In the genomic region with DNA sequence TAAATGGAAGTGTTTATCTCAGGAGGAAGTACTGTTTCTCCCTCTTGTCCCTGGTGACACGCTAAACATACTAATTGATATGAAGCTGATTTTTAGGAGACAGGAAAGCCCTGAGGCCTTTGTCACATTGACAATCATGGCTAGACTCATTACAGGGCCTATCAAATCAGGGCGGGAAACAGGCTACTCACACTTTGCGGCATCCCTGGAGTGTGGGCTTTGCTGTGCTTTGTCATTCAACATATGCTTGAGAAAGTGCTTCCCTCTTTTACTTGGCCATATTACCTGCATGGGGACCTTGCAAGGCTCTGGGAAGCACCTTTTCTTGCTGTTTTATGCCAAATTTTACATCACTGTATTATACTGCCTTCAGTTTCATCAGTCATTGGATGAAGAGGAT, we compare ENCODE assay signal across 23 cellular contexts.
A peak's percentile ranks its signal among the peaks of the same experiment; 100 is the strongest.
DNase-seq lines count a peak whose midpoint lies in the region; ATAC-seq, FAIRE-seq and TF ChIP-seq lines count a peak whose summit lies in the region.
"Had no signal": no experiment of that assay in that cellular context is flagged by ENCODE, and none has a peak within 500 bp of the region (broad histone marks: within the 10 kb centered on the region; RNA-seq: fewer than 3 reads in every experiment).

No MANE protein-coding gene starts in this region.

- H4K8ac ChIP-seq in H1 (ENCODE audit: extremely low read depth, insufficient read depth, low read length) (no peak overlapping the region), mesendoderm (ENCODE audit: low read depth, low read length) (no peak overlapping the region)

- TF ChIP-seq RAD21 in H1 (IDR thresholded peaks at IDR 0.05 in 1 of 2, conservative IDR thresholded peaks at IDR 0.05 in 1 of 2; ENCODE audit: low read depth in 2 of 2, low read length in 2 of 2): no peak

- no peaks in the 10 kb centered on the region for H3K79me1 ChIP-seq in H1 (ENCODE audit: low read depth, low read length)
- H3K79me1 ChIP-seq in mesendoderm (ENCODE audit: low read length): no peaks in the 10 kb centered on the region

- H4K20me1 ChIP-seq in GM23338 (replicated peaks; ENCODE audit: insufficient read depth): no peaks in the 10 kb centered on the region
- H4K20me1 ChIP-seq in H1 (replicated peaks in 1 of 2; ENCODE audit: control insufficient read depth in 1 of 2, insufficient read depth in 2 of 2, low read length in 2 of 2): no peaks in the 10 kb centered on the region
- H4K20me1 ChIP-seq: BLaER1 had no signal

- H3K23ac ChIP-seq in H1 (ENCODE audit: insufficient read length) (no peak overlapping the region), mesendoderm (ENCODE audit: low read length) (no peak overlapping the region)

- no peaks in the 10 kb centered on the region for H3K36me3 ChIP-seq in GM23338 (ENCODE audit: insufficient read depth)
- no peaks in the 10 kb centered on the region for H3K36me3 ChIP-seq in H1 (ENCODE audit: control insufficient read depth in 2 of 4, insufficient read depth in 4 of 4, low read length in 3 of 4)
- no peaks in the 10 kb centered on the region for H3K36me3 ChIP-seq in mesendoderm (ENCODE audit: control insufficient read depth, insufficient read depth, low read length)
- H3K36me3 ChIP-seq: BLaER1 had no signal

- peak overlapping the region; percentile 60 for H2AFZ ChIP-seq in GM23338
- peak overlapping the region; percentile 65; the same call in 1 of the 2 replicates for H2AFZ ChIP-seq in H1 (ENCODE audit: low read length)

- no peak overlapping the region for H3K14ac ChIP-seq in H1 (ENCODE audit: insufficient read length)

- 0 out of 2 replicates have a peak, but pooled peaks cover 5% of the 10 kb centered on the region for H3K9me2 ChIP-seq in GM23338 (ENCODE audit: insufficient read depth)
- H3K9me2 ChIP-seq: SK-N-SH had no signal

- peak; percentile 92 for ATAC-seq in GM23338
- ATAC-seq in activated T-helper 17 cell treated with anti-CD3 and anti-CD28 coated beads, Interleukin-2, amount 50 U/mL, for 72 hours (replicated peaks): no peak

- peak; percentile 50 for DNase-seq in GM23338 (ENCODE audit: low spot score)
- peak; percentile 30 for DNase-seq in NCI-H1417 treated with DMSO at 0.1 percent for 48 hours (lab: John Stamatoyannopoulos, UW)
- DNase-seq in H1 (ENCODE audit: low read depth in 1 of 2, low spot score in 2 of 2): no peak
- DNase-seq in mesendoderm: peak; percentile 59
- DNase-seq in frontal cortex (ENCODE audit: low spot score in 2 of 2): no peak
- no peak for DNase-seq in NCI-H2171 treated with DMSO at 0.1 percent for 48 hours (lab: John Stamatoyannopoulos, UW)
- DNase-seq: Calu3; CD4-positive, alpha-beta memory T cell; DMS53; NCI-H1436 treated with DMSO at 0.1 percent for 48 hours; NCI-H2081 treated with DMSO at 0.1 percent for 48 hours; NCI-H345; NCI-H526; NK-92 treated with Interleukin-12 subunit alpha and Interleukin-12 subunit beta, amount 100 ng/mL, for 24 hours; Right ventricle myocardium superior; SK-N-SH had no signal

- H3K79me2 ChIP-seq in GM23338 (replicated peaks; ENCODE audit: insufficient read depth) (no peaks in the 10 kb centered on the region), H1 (ENCODE audit: control insufficient read depth in 1 of 2, insufficient read depth in 2 of 2, low read length in 2 of 2) (no peaks in the 10 kb centered on the region), mesendoderm (ENCODE audit: control insufficient read depth, insufficient read depth, low read length) (no peaks in the 10 kb centered on the region)

- H3K56ac ChIP-seq in H1 (replicated peaks; ENCODE audit: insufficient read length, low read depth, low read length) (no peak overlapping the region), mesendoderm (ENCODE audit: low read length) (no peak overlapping the region)

- H3K27me3 ChIP-seq in GM23338 (ENCODE audit: insufficient read depth) (no peaks in the 10 kb centered on the region), H1 (replicated peaks in 1 of 4; ENCODE audit: control insufficient read depth in 3 of 4, extremely low read depth in 1 of 4, insufficient read depth in 3 of 4, low read length in 3 of 4) (no peaks in the 10 kb centered on the region), mesendoderm (ENCODE audit: insufficient read depth, low read length, poor library complexity) (no peaks in the 10 kb centered on the region)
- H3K27me3 ChIP-seq: BLaER1 had no signal

- H3K4me2 ChIP-seq in GM23338 (0 out of 2 replicates have a peak overlapping the region, but pooled peaks have one; percentile 30), H1 (ENCODE audit: insufficient read depth in 1 of 2, low read depth in 2 of 2, low read length in 2 of 2) (no peak overlapping the region), mesendoderm (ENCODE audit: low read length) (no peak overlapping the region)
- H3K4me2 ChIP-seq: BLaER1, KMS-11, SK-N-SH had no signal

- H2AK5ac ChIP-seq in H1 (ENCODE audit: low read depth, low read length) (no peak overlapping the region), mesendoderm (ENCODE audit: low read length) (no peak overlapping the region)

- H3F3A ChIP-seq in GM23338 (replicated peaks; ENCODE audit: low read depth): no peaks in the 10 kb centered on the region

- WGBS in H1 (ENCODE audit: extremely low coverage in 1 of 2, insufficient coverage in 1 of 2, insufficient read length in 1 of 2, insufficient replicate concordance in 2 of 2, low coverage in 1 of 2, low lambda C conversion rate in 2 of 2, missing lambda C conversion rate in 1 of 2), 2 experiments: 59% methylated on average over 3 of the region's 3 CpGs; no CpG with 5 or more reads in 1 of the 2 experiments
- WGBS in mesendoderm (ENCODE audit: extremely low coverage, insufficient coverage, low lambda C conversion rate): no CpG with 5 or more reads among the region's 3 CpGs

- H3K27ac ChIP-seq in GM23338 (ENCODE audit: low read depth) (no peak overlapping the region), H1 (ENCODE audit: low read depth, low read length) (no peak overlapping the region), mesendoderm (ENCODE audit: low read depth, low read length) (no peak overlapping the region)
- H3K27ac ChIP-seq: BLaER1, KMS-11 had no signal

- H2BK120ac ChIP-seq in H1 (replicated peaks; ENCODE audit: low read depth, low read length) (no peak overlapping the region), mesendoderm (ENCODE audit: low read depth, low read length) (no peak overlapping the region)

- H3K4me3 ChIP-seq in GM23338 (no peak overlapping the region), H1 (ENCODE audit: extremely low read depth in 1 of 4, insufficient read depth in 2 of 4, low read depth in 3 of 4, low read length in 4 of 4) (no peak overlapping the region), mesendoderm (ENCODE audit: low read length) (no peak overlapping the region)
- H3K4me3 ChIP-seq: BLaER1 had no signal

- H3K18ac ChIP-seq in H1 (ENCODE audit: extremely low read depth, low read length): no peak overlapping the region
- H3K18ac ChIP-seq in mesendoderm (ENCODE audit: low read length): no peak overlapping the region

- H4K5ac ChIP-seq in H1 (ENCODE audit: insufficient read length, low read depth, low read length) (no peak overlapping the region), mesendoderm (ENCODE audit: low read length) (no peak overlapping the region)

- POLR2A ChIA-PET in H1 (lab: Charles Lee; ENCODE audit: partially characterized antibody): no interaction called here

- no peak overlapping the region for H3K4me3 Mint-ChIP-seq in GM23338
- no peak overlapping the region for H3K4me3 Mint-ChIP-seq in activated T-helper 17 cell treated with anti-CD3 and anti-CD28 coated beads, Interleukin-2, amount 50 U/mL, for 72 hours
- H3K4me3 Mint-ChIP-seq: CD4-positive, alpha-beta memory T cell had no signal

- H3K23me2 ChIP-seq in H1 (ENCODE audit: low read depth, low read length): no peaks in the 10 kb centered on the region; the same call in 1 of the 2 replicates

- no peak for TF ChIP-seq CTCF in GM23338 (conservative IDR thresholded peaks at IDR 0.05; ENCODE audit: low read depth in 2 of 2)
- TF ChIP-seq CTCF in H1 (IDR thresholded peaks at IDR 0.05; ENCODE audit: control extremely low read depth in 1 of 3, insufficient read depth in 1 of 3, low read depth in 1 of 3, low read length in 3 of 3): no peak

- H3K4me1 Mint-ChIP-seq in GM23338: peaks cover 19% of the 10 kb centered on the region
- H3K4me1 Mint-ChIP-seq in activated T-helper 17 cell treated with anti-CD3 and anti-CD28 coated beads, Interleukin-2, amount 50 U/mL, for 72 hours: no peaks in the 10 kb centered on the region
- H3K4me1 Mint-ChIP-seq: CD4-positive, alpha-beta memory T cell had no signal

- H3K9me3 Mint-ChIP-seq in GM23338: peaks cover 14% of the 10 kb centered on the region; the same call in 2 of the 3 replicates
- no peaks in the 10 kb centered on the region for H3K9me3 Mint-ChIP-seq in activated T-helper 17 cell treated with anti-CD3 and anti-CD28 coated beads, Interleukin-2, amount 50 U/mL, for 72 hours

- H3K4me1 ChIP-seq in GM23338 (ENCODE audit: insufficient read depth): peaks cover 8% of the 10 kb centered on the region
- peaks cover 0 to 3% (median 1%) of the 10 kb centered on the region in 4 experiments; a peak in 3 of 7 replicates for H3K4me1 ChIP-seq in H1 (replicated peaks in 1 of 4; ENCODE audit: control insufficient read depth in 3 of 4, insufficient read depth in 4 of 4, low read length in 3 of 4)
- no peaks in the 10 kb centered on the region for H3K4me1 ChIP-seq in mesendoderm (ENCODE audit: control insufficient read depth, low read depth, low read length)
- H3K4me1 ChIP-seq: BLaER1 had no signal

- H4K91ac ChIP-seq in H1 (replicated peaks; ENCODE audit: insufficient read length, low read length): no peak overlapping the region

- no peak overlapping the region for H3K27ac Mint-ChIP-seq in GM23338
- no peak overlapping the region for H3K27ac Mint-ChIP-seq in activated T-helper 17 cell treated with anti-CD3 and anti-CD28 coated beads, Interleukin-2, amount 50 U/mL, for 72 hours
- H3K27ac Mint-ChIP-seq: CD4-positive, alpha-beta memory T cell had no signal

- H3K4ac ChIP-seq in H1 (replicated peaks; ENCODE audit: insufficient read length, low read depth, low read length) (no peak overlapping the region), mesendoderm (ENCODE audit: low read depth, low read length) (no peak overlapping the region)

- H3K9ac ChIP-seq in H1 (replicated peaks in 1 of 4; ENCODE audit: extremely low read depth in 1 of 4, low read depth in 3 of 4, low read length in 3 of 4): no peak overlapping the region
- H3K9ac ChIP-seq in mesendoderm (ENCODE audit: low read length): no peak overlapping the region
- H3K9ac ChIP-seq: BLaER1, KMS-11, SK-N-SH had no signal

- no peaks in the 10 kb centered on the region for H3K9me3 ChIP-seq in H1 (ENCODE audit: insufficient read depth in 2 of 2, low read depth in 1 of 2, low read length in 1 of 2)
- H3K9me3 ChIP-seq: BLaER1, SK-N-SH had no signal

- CTCF ChIA-PET in H1 (lab: Charles Lee; ENCODE audit: partially characterized antibody): no interaction called here

- H2BK15ac ChIP-seq in H1 (ENCODE audit: low read length) (no peak overlapping the region), mesendoderm (replicated peaks; ENCODE audit: low read depth) (no peak overlapping the region)

- H3K27me3 Mint-ChIP-seq in GM23338 (ENCODE audit: insufficient read depth, low read depth, poor library complexity): peaks cover 2% of the 10 kb centered on the region
- H3K27me3 Mint-ChIP-seq in activated T-helper 17 cell treated with anti-CD3 and anti-CD28 coated beads, Interleukin-2, amount 50 U/mL, for 72 hours: peaks cover 9% of the 10 kb centered on the region

- H2BK5ac ChIP-seq in H1 (ENCODE audit: low read depth, low read length) (no peak overlapping the region), mesendoderm (ENCODE audit: low read length) (no peak overlapping the region)

- no peak overlapping the region for H2BK12ac ChIP-seq in H1 (ENCODE audit: low read depth, low read length)

- no peak for TF ChIP-seq POLR2A in H1 (IDR thresholded peaks at IDR 0.05; ENCODE audit: control extremely low read depth in 1 of 2, low read depth in 2 of 2, low read length in 2 of 2)

- FAIRE-seq in H1 (lab: Jason Lieb, UNC): peak; percentile 78
- FAIRE-seq in frontal cortex (lab: Jason Lieb, UNC): no peak
- FAIRE-seq: GM12892, GM18507, H54, RCC 7860 had no signal

- H3K36me3 Mint-ChIP-seq in GM23338 (ENCODE audit: low read depth): peaks cover 3% of the 10 kb centered on the region
- H3K36me3 Mint-ChIP-seq in activated T-helper 17 cell treated with anti-CD3 and anti-CD28 coated beads, Interleukin-2, amount 50 U/mL, for 72 hours (ENCODE audit: low read depth): no peaks in the 10 kb centered on the region
- H3K36me3 Mint-ChIP-seq: CD4-positive, alpha-beta memory T cell had no signal

- no peak for TF ChIP-seq EP300 in H1 (IDR thresholded peaks at IDR 0.05; ENCODE audit: borderline replicate concordance in 1 of 2, low read depth in 2 of 2, low read length in 2 of 2)

- H2BK20ac ChIP-seq in H1 (ENCODE audit: low read length): no peak overlapping the region

Comparison
In these comparisons a context has a peak if more than half of its experiments do, and no peak if none do; other contexts are left out.
1. DNase-seq: peak in GM23338 (single experiment), NCI-H1417 treated with DMSO at 0.1 percent for 48 hours (single experiment) and mesendoderm (single experiment); none in H1 (0 of 2), frontal cortex (0 of 2) and NCI-H2171 treated with DMSO at 0.1 percent for 48 hours (single experiment).